ENCODE assay signal across 8 cellular contexts in the genomic region with DNA sequence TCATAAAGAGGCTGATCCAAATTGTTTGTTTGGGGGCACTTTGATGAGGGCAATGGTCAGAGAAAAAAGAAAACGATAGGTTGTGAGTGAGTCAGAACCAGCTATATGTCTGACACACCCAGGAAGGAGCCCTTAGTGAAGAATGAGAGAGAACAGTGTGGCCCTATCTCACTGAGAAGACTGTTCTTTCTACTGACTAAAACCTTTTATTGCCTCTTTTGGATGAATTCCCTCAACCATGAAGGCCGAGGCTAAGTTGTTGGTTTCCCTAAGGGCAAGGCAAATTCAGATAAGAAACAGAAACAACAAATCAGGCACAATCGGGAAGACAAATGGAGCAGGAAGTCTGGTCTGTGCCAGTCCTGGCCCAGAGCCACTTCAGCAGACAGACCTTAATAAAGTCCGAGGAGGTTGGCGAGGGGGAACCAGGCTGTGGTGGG.
DNase-seq lines count a peak whose midpoint lies in the region; ATAC-seq lines count a peak whose summit lies in the region.

No MANE protein-coding gene starts in this region.

- intact Hi-C loops in activated T-helper 2 cell treated with anti-CD3 and anti-CD28 coated beads, Interferon-gamma antibody, Interleukin-2, Interleukin-4, amounts not matched to agents 10 μg/mL and 5 μg/mL and 100 μg/mL, durations not matched to agents 14 hours and 24 hours and 36 hours (cut with micrococcal nuclease) = no loop called here

- H3K27me3 Mint-ChIP-seq in activated T-cell treated with anti-CD3 and anti-CD28 coated beads, Interleukin-2, amount 50 U/mL, for 4 hours (ENCODE audit: low read depth) = no peaks in the 10 kb centered on the region
- H3K27me3 Mint-ChIP-seq in activated T-helper 2 cell treated with anti-CD3 and anti-CD28 coated beads, Interferon-gamma antibody, Interleukin-2, Interleukin-4, amounts not matched to agents 10 μg/mL and 5 μg/mL and 100 μg/mL, durations not matched to agents 14 hours and 24 hours and 36 hours (ENCODE audit: low read depth) = no peaks in the 10 kb centered on the region
- H3K27me3 Mint-ChIP-seq in immature natural killer cell (ENCODE audit: low read depth in 3 of 3) = peaks cover 0 to 1% (median 0%) of the 10 kb centered on the region in 3 donors

- peak; percentile 59 to 61 for ATAC-seq in activated T-cell treated with anti-CD3 and anti-CD28 coated beads, Interleukin-2, amount 50 U/mL, for 4 hours
- peak; percentile 63 for ATAC-seq in stimulated activated naive CD8-positive, alpha-beta T cell treated with anti-CD3 and anti-CD28 coated beads, Interleukin-15, Interleukin-2, amounts not matched to agents 100 U/mL and 50 U/mL, for 24 hours
- ATAC-seq in GM21526 (IDR thresholded peaks at IDR 0.05; ENCODE audit: low FRiP score, unreplicated experiment) (no peak), GM19023 (IDR thresholded peaks at IDR 0.05; ENCODE audit: unreplicated experiment) (no peak), HG03439 (IDR thresholded peaks at IDR 0.05; ENCODE audit: unreplicated experiment) (no peak)

- peaks cover 88% of the 10 kb centered on the region for H3K4me1 Mint-ChIP-seq in activated T-cell treated with anti-CD3 and anti-CD28 coated beads, Interleukin-2, amount 50 U/mL, for 4 hours (ENCODE audit: low read depth)
- H3K4me1 Mint-ChIP-seq in activated T-helper 2 cell treated with anti-CD3 and anti-CD28 coated beads, Interferon-gamma antibody, Interleukin-2, Interleukin-4, amounts not matched to agents 10 μg/mL and 5 μg/mL and 100 μg/mL, durations not matched to agents 14 hours and 24 hours and 36 hours (ENCODE audit: low read depth) = peaks cover 55% of the 10 kb centered on the region
- H3K4me1 Mint-ChIP-seq in immature natural killer cell = peaks cover 68 to 85% of the 10 kb centered on the region in 2 donors

- H3K4me3 Mint-ChIP-seq in activated T-cell treated with anti-CD3 and anti-CD28 coated beads, Interleukin-2, amount 50 U/mL, for 4 hours = no peak overlapping the region
- H3K4me3 Mint-ChIP-seq in activated T-helper 2 cell treated with anti-CD3 and anti-CD28 coated beads, Interferon-gamma antibody, Interleukin-2, Interleukin-4, amounts not matched to agents 10 μg/mL and 5 μg/mL and 100 μg/mL, durations not matched to agents 14 hours and 24 hours and 36 hours (ENCODE audit: low read depth) = no peak overlapping the region
- peak overlapping the region in 2 of 5 donors; percentile 33 to 59 for H3K4me3 Mint-ChIP-seq in immature natural killer cell

- no peak for DNase-seq in activated T-cell treated with anti-CD3 and anti-CD28 coated beads, Interleukin-2, amount 50 U/mL, for 4 hours
- DNase-seq in activated T-cell treated with anti-CD3 and anti-CD28 coated beads, Interleukin-2, amount 50 U/mL, for 1 hour = no peak
- DNase-seq in activated T-helper 2 cell treated with anti-CD3 and anti-CD28 coated beads, Interferon-gamma antibody, Interleukin-2, Interleukin-4, amounts not matched to agents 10 μg/mL and 5 μg/mL and 100 μg/mL, durations not matched to agents 14 hours and 24 hours and 36 hours (ENCODE audit: low spot score) = no peak
- no peak for DNase-seq in immature natural killer cell
- DNase-seq in stimulated activated naive CD8-positive, alpha-beta T cell treated with anti-CD3 and anti-CD28 coated beads, Interleukin-15, Interleukin-2, amounts not matched to agents 100 U/mL and 50 U/mL, for 24 hours = no peak

- H3K36me3 Mint-ChIP-seq in activated T-cell treated with anti-CD3 and anti-CD28 coated beads, Interleukin-2, amount 50 U/mL, for 4 hours (ENCODE audit: insufficient read depth) = peaks cover 60% of the 10 kb centered on the region
- peaks cover 85% of the 10 kb centered on the region for H3K36me3 Mint-ChIP-seq in activated T-helper 2 cell treated with anti-CD3 and anti-CD28 coated beads, Interferon-gamma antibody, Interleukin-2, Interleukin-4, amounts not matched to agents 10 μg/mL and 5 μg/mL and 100 μg/mL, durations not matched to agents 14 hours and 24 hours and 36 hours (ENCODE audit: low read depth)
- peaks cover 0 to 44% (median 20%) of the 10 kb centered on the region in 3 donors for H3K36me3 Mint-ChIP-seq in immature natural killer cell

- no peaks in the 10 kb centered on the region for H3K9me3 Mint-ChIP-seq in activated T-cell treated with anti-CD3 and anti-CD28 coated beads, Interleukin-2, amount 50 U/mL, for 4 hours
- no peaks in the 10 kb centered on the region for H3K9me3 Mint-ChIP-seq in activated T-helper 2 cell treated with anti-CD3 and anti-CD28 coated beads, Interferon-gamma antibody, Interleukin-2, Interleukin-4, amounts not matched to agents 10 μg/mL and 5 μg/mL and 100 μg/mL, durations not matched to agents 14 hours and 24 hours and 36 hours
- H3K9me3 Mint-ChIP-seq in immature natural killer cell = no peaks in the 10 kb centered on the region

- H3K27ac Mint-ChIP-seq in activated T-helper 2 cell treated with anti-CD3 and anti-CD28 coated beads, Interferon-gamma antibody, Interleukin-2, Interleukin-4, amounts not matched to agents 10 μg/mL and 5 μg/mL and 100 μg/mL, durations not matched to agents 14 hours and 24 hours and 36 hours = peak overlapping the region; percentile 82
- peak overlapping the region; percentile 53 to 90 (median 88) for H3K27ac Mint-ChIP-seq in immature natural killer cell

Comparison
In these comparisons a context has a peak if more than half of its experiments do, and no peak if none do; other contexts are left out.
1. ATAC-seq: peak in activated T-cell treated with anti-CD3 and anti-CD28 coated beads, Interleukin-2, amount 50 U/mL, for 4 hours (2 of 2) and stimulated activated naive CD8-positive, alpha-beta T cell treated with anti-CD3 and anti-CD28 coated beads, Interleukin-15, Interleukin-2, amounts not matched to agents 100 U/mL and 50 U/mL, for 24 hours (single experiment); none in GM21526 (single experiment), GM19023 (single experiment) and HG03439 (single experiment).